8 cellular contexts compared by ENCODE assay signal in the genomic region with DNA sequence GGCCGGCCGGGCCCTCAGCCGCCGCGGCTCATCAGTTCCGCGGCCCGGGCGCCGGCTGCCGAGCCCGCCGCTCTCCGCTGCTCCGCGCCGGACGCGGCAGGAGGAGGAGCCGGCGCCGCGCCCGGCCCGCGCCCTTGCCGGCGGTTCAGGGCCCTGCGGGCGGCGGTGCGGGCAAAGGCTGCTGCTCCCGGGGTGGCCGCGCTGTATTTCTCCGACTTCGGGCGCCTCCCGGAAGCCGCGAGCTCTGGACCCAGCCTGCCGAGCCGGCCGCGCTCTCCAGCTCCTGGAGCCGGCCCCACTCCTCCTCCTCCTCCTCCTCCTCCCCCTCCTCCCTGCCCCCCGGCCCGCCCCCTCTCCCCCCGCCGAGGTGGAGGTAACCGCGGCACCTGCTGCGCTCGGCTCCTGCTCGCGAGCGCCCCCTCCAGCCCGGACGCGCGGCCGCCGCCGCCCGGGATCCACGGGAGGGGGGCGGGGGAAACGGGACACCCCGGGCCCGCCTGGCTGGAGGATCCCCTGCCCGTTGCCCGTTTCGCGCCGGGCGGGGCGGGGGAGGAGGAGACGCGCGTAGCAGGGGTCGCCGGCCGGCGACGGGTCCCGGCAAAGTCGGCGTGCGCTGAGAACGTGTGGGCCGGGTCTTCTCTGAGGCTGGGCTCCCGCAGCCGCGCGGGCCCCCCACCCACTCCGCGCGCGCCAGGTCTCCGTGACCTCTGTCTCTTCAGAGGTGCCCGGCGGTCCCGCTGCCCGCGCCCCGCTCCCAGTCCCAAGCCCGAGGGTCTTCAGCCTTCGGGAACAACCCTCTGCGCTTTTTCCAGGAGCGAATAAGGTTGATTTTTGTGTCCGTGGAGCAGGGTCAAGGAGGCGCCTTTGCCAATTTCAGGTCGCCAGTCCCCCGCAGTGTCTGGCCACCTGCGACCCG. TPM values are rescaled to one million over a fixed set of nuclear protein-coding genes. Genes with fewer than 3 reads are reported as not detected.
DNase-seq lines count a peak whose midpoint lies in the region; ATAC-seq and TF ChIP-seq lines count a peak whose summit lies in the region.

A gene with protein sequence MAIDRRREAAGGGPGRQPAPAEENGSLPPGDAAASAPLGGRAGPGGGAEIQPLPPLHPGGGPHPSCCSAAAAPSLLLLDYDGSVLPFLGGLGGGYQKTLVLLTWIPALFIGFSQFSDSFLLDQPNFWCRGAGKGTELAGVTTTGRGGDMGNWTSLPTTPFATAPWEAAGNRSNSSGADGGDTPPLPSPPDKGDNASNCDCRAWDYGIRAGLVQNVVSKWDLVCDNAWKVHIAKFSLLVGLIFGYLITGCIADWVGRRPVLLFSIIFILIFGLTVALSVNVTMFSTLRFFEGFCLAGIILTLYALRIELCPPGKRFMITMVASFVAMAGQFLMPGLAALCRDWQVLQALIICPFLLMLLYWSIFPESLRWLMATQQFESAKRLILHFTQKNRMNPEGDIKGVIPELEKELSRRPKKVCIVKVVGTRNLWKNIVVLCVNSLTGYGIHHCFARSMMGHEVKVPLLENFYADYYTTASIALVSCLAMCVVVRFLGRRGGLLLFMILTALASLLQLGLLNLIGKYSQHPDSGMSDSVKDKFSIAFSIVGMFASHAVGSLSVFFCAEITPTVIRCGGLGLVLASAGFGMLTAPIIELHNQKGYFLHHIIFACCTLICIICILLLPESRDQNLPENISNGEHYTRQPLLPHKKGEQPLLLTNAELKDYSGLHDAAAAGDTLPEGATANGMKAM (minus strand): TSS at position 257 of the 916 bp plus-strand sequence. CDS start 491 bp downstream, outside the sequence.

- 6% methylated on average over 21 of the region's 116 CpGs for WGBS in mammary epithelial cell (ENCODE audit: low coverage, missing lambda C conversion rate)

- H3K4me3 ChIP-seq in A673 (ENCODE audit: low read depth, low read length, poor library complexity, severe bottlenecking): peak within 1 kb of the TSS; percentile 67
- peak within 1 kb of the TSS; percentile 82 to 93 (median 88) for H3K4me3 ChIP-seq in mammary epithelial cell (replicated peaks in 1 of 3; ENCODE audit: insufficient read depth in 1 of 3, low read depth in 2 of 3, low read length in 3 of 3)

- BruUV-seq in A673 (replicated peaks; lab: Mats Ljungman, UMichigan) (no TSS peak), mammary epithelial cell (replicated peaks; lab: Mats Ljungman, UMichigan) (no TSS peak)

- H3K9me3 ChIP-seq in A673 (ENCODE audit: low read depth, low read length, poor library complexity, severe bottlenecking): no peaks in the 10 kb centered on the region
- no peaks in the 10 kb centered on the region for H3K9me3 ChIP-seq in mammary epithelial cell (replicated peaks; ENCODE audit: insufficient read depth, low read length)

- in situ Hi-C loops in mammary epithelial cell (cut with MboI; ENCODE audit: low sequenced_read_pairs in 2 of 2): loop anchor here in 1 of 2 donors (5.0 kb wide), 1 partner anchor 175 kb away; no protein-coding TSS in a partner anchor

- ATAC-seq in GM18511 (IDR thresholded peaks at IDR 0.05; ENCODE audit: unreplicated experiment): peak; percentile 68

- CTCF ChIA-PET in A673 (lab: Charles Lee) (interaction anchor here (0.5 to 1.1 kb wide), 2 partner anchors 16 to 54 kb away, joined by 4 to 7 read pairs; no protein-coding TSS in a partner anchor), mammary epithelial cell (lab: Charles Lee; ENCODE audit: low non-redundant PET) (interaction anchor here (0.5 to 1.0 kb wide), 7 partner anchors 14 to 687 kb away, joined by 3 to 8 read pairs (median 5); no protein-coding TSS in a partner anchor)

- DNase-seq in A673 (ENCODE audit: low spot score): peak; percentile 66
- DNase-seq in NAMALWA (ENCODE audit: low spot score): peak; percentile 33
- DNase-seq in UCSD-AML1 (lab: John Stamatoyannopoulos, UW; ENCODE audit: unreplicated experiment): peak; percentile 23
- peak; percentile 60 for DNase-seq in mammary epithelial cell
- peak; percentile 90 for DNase-seq in islet precursor cell
- peak; percentile 80 for DNase-seq in stimulated activated CD4-positive, alpha-beta T cell treated with anti-CD3 and anti-CD28 coated beads, Interleukin-12 subunit alpha, Interleukin-12 subunit beta, amount 100 ng/mL, for 4 hours
- DNase-seq in NCI-H446 treated with DMSO at 0.1 percent for 48 hours (lab: John Stamatoyannopoulos, UW): no peak

- POLR2A ChIA-PET in A673 (lab: Charles Lee; ENCODE audit: low non-redundant PET): no interaction called here

- H3K79me2 ChIP-seq in mammary epithelial cell (ENCODE audit: insufficient read depth, low read length): peaks cover 36% of the 10 kb centered on the region

- H3K4me1 ChIP-seq in A673 (ENCODE audit: insufficient read depth, low read length, poor library complexity, severe bottlenecking) (peaks cover 7% of the 10 kb centered on the region), mammary epithelial cell (ENCODE audit: insufficient read depth, low read length) (peaks cover 26% of the 10 kb centered on the region)

- intact Hi-C loops in A673 (cut with micrococcal nuclease; ENCODE audit: unreplicated experiment) (loop anchor here (5.0 kb wide), 1 partner anchor 275 kb away; no protein-coding TSS in a partner anchor), mammary epithelial cell (cut with micrococcal nuclease) (loop anchor here (1.0 kb wide), 3 partner anchors 135 to 178 kb away; no protein-coding TSS in a partner anchor)

- H3K4me2 ChIP-seq in mammary epithelial cell (ENCODE audit: insufficient read depth, low read depth, low read length): peak within 1 kb of the TSS; percentile 100

- H2AFZ ChIP-seq in mammary epithelial cell (ENCODE audit: low read depth, low read length): peak within 1 kb of the TSS; percentile 81

- H3K27ac ChIP-seq in A673 (ENCODE audit: low read depth, low read length, poor library complexity, severe bottlenecking) (no peak within 1 kb of the TSS), mammary epithelial cell (ENCODE audit: insufficient read depth, low read depth, low read length) (peak within 1 kb of the TSS; percentile 29)

- H3K36me3 ChIP-seq in A673 (ENCODE audit: insufficient read depth, low read length, poor library complexity, severe bottlenecking): no peaks in the 10 kb centered on the region
- no peaks in the 10 kb centered on the region for H3K36me3 ChIP-seq in mammary epithelial cell (ENCODE audit: insufficient read depth, low read length)

- dilution Hi-C loops in mammary epithelial cell (cut with HindIII; ENCODE audit: low sequenced_read_pairs): no loop called here

- H3K27me3 ChIP-seq in A673 (replicated peaks; ENCODE audit: insufficient read depth, low read depth, low read length, poor library complexity) (no peaks in the 10 kb centered on the region), mammary epithelial cell (ENCODE audit: insufficient read depth, low read length) (no peaks in the 10 kb centered on the region)

- peak; percentile 50 for TF ChIP-seq CTCF in A673 (conservative IDR thresholded peaks at IDR 0.05; ENCODE audit: low read depth, low read length)
- TF ChIP-seq CTCF in mammary epithelial cell (conservative IDR thresholded peaks at IDR 0.05 in 1 of 2, IDR thresholded peaks at IDR 0.05 in 1 of 2; ENCODE audit: extremely low read depth in 1 of 2, insufficient read depth in 1 of 2, low read depth in 1 of 2, low read length in 2 of 2): peak; percentile 37 to 65

- no peaks in the 10 kb centered on the region for H4K20me1 ChIP-seq in mammary epithelial cell (ENCODE audit: insufficient read depth, low read length)

- peak within 1 kb of the TSS; percentile 67 for H3K9ac ChIP-seq in mammary epithelial cell (ENCODE audit: insufficient read depth, low read length)

RNA-seq across cellular contexts. Expression of the gene that starts here (rescaled TPM):
- total RNA-seq in A673 (2021) (6.2 TPM in 2 replicates), mammary epithelial cell (10 to 100 TPM; 34.0 to 49.3 TPM)
- 5.8 TPM for polyA plus RNA-seq in mammary epithelial cell
- polyA minus RNA-seq in mammary epithelial cell: 39.2 TPM
